In the genomic region with DNA sequence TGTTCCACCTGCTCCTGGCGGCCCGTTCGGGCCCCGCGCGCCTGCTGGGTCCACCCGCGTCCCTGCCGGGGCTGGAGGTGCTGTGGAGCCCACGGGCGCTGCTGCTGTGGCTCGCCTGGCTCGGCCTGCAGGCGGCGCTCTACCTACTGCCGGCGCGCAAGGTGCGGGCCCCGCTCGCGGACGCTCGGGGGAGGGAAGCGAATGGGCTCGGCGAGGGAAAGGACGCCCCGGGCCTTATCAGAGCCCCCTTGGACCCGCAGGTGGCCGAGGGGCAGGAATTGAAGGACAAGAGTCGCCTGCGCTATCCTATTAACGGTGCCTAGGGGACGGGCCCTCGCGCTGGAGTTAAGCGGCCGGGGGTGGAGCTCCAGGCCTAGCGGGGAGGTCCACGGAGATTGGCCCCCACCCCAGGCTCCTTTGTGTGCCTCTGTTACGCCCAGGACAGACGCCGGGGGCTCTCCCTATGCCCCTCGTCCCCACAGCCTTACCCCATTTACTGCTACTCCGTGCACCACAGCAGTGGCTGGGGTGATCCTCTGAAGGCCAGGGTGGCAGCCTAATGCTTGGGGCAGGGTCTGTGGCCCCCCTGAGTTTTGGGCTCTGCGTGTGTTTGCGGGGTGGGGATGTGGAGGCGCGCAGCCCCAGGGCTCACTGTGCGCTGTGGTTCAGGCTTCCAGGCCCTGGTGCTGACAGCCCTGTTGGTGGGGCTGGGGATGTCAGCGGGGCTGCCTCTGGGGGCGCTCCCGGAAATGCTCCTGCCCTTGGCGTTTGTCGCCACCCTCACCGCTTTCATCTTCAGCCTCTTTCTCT, we compare ENCODE assay signal across 8 cellular contexts. TPM values are rescaled to one million over a fixed set of nuclear protein-coding genes. Genes with fewer than 3 reads are reported as not detected.
DNase-seq lines count a peak whose midpoint lies in the region; ATAC-seq, FAIRE-seq and TF ChIP-seq lines count a peak whose summit lies in the region.

No MANE protein-coding gene starts in this region.

- peak; percentile 77 to 89 (median 88) for TF ChIP-seq CTCF in GM12878 (IDR thresholded peaks at IDR 0.05 in 2 of 3, conservative IDR thresholded peaks at IDR 0.05 in 1 of 3; ENCODE audit: control insufficient read depth in 2 of 3, extremely low read depth in 1 of 3, insufficient read depth in 1 of 3, low read depth in 3 of 3, low read length in 3 of 3)

- CTCF ChIA-PET in GM12878 (lab: Yijun Ruan, JAX) = interaction anchor here (0.7 to 6.3 kb wide), 26 partner anchors 9 to 267 kb away, joined by 3 to 93 read pairs (median 4); a partner anchor contains a TSS

- H3K36me3 Mint-ChIP-seq in T-helper 17 cell (ENCODE audit: low read depth) = no peaks in the 10 kb centered on the region
- H3K36me3 Mint-ChIP-seq in immature natural killer cell = peaks cover under 1 to 4% (median under 1%) of the 10 kb centered on the region in 3 donors

- DNase-seq in NCI-H2107 (lab: John Stamatoyannopoulos, UW) (peak; percentile 48), NCI-H2107 treated with DMSO at 0.1 percent for 48 hours (lab: John Stamatoyannopoulos, UW; ENCODE audit: unreplicated experiment) (no peak), HuH-7.5 (ENCODE audit: low spot score) (peak; percentile 61), T-helper 17 cell (peak; percentile 67 to 76 (median 70)), GM12878 (ENCODE audit: low read depth, low spot score) (no peak), immature natural killer cell (peak; percentile 69 to 77 (median 73))
- peak in 2 of 3 donors; percentile 67 to 72 for DNase-seq in stimulated activated CD4-positive, alpha-beta T cell treated with anti-CD3 and anti-CD28 coated beads, Interleukin-12 subunit alpha, Interleukin-12 subunit beta, amount 100 ng/mL, for 48 hours (ENCODE audit: low read depth in 2 of 3, low spot score in 1 of 3)

- ATAC-seq in T-helper 17 cell = peak; percentile 54
- ATAC-seq in GM12878 = peak; percentile 73
- ATAC-seq in HG02970 (IDR thresholded peaks at IDR 0.05; ENCODE audit: low FRiP score, unreplicated experiment) = no peak

- H3K27me3 ChIP-seq in GM12878 (replicated peaks in 1 of 2; ENCODE audit: control insufficient read depth in 2 of 2, insufficient read depth in 2 of 2, low read length in 1 of 2) = no peaks in the 10 kb centered on the region

- H3K4me1 Mint-ChIP-seq in T-helper 17 cell = peaks cover 25% of the 10 kb centered on the region
- peaks cover 39 to 52% of the 10 kb centered on the region in 2 donors for H3K4me1 Mint-ChIP-seq in immature natural killer cell

- H3K27ac Mint-ChIP-seq in T-helper 17 cell (peak overlapping the region; percentile 97), immature natural killer cell (peak overlapping the region; percentile 39 to 83 (median 67))

- FAIRE-seq in GM12878 (lab: Jason Lieb, UNC) = peak; percentile 18

- BruUV-seq in GM12878 (replicated peaks; lab: Mats Ljungman, UMichigan) = no TSS peak

- H3K27me3 Mint-ChIP-seq in T-helper 17 cell = no peaks in the 10 kb centered on the region
- peaks cover 10 to 21% (median 16%) of the 10 kb centered on the region in 3 donors for H3K27me3 Mint-ChIP-seq in immature natural killer cell (ENCODE audit: low read depth in 3 of 3)

- peak overlapping the region; percentile 97 for H3K4me3 Mint-ChIP-seq in T-helper 17 cell
- H3K4me3 Mint-ChIP-seq in immature natural killer cell = peak overlapping the region; percentile 86 to 88 (median 86)

- peaks cover 8 to 14% of the 10 kb centered on the region in 2 experiments; a peak in 3 of 4 replicates for H3K36me3 ChIP-seq in GM12878 (ENCODE audit: control insufficient read depth in 2 of 2, insufficient read depth in 2 of 2, low read length in 1 of 2)

- H3K27ac ChIP-seq in GM12878 (ENCODE audit: control insufficient read depth, insufficient read depth) = peak overlapping the region; percentile 14

- SMC1A ChIA-PET in GM12878 (lab: Charles Lee; ENCODE audit: uncharacterized antibody, unreplicated experiment) = interaction anchor here (1.2 to 1.3 kb wide), 3 partner anchors 69 to 264 kb away, joined by 3 to 8 read pairs (median 3); a partner anchor contains a TSS

- peak overlapping the region; percentile 95 for H3K4me2 ChIP-seq in GM12878 (ENCODE audit: control insufficient read depth, insufficient read depth)

- H3K4me3 ChIP-seq in GM12878 = peak overlapping the region; percentile 85

- POLR2A ChIA-PET in GM12878 (lab: Charles Lee) = interaction anchor here (0.6 to 2.7 kb wide), 8 partner anchors 9 to 218 kb away, joined by 3 to 31 read pairs (median 6); a partner anchor contains a TSS

- peak overlapping the region; percentile 42 for H3K9ac ChIP-seq in GM12878 (ENCODE audit: control insufficient read depth, insufficient read depth, low read length)

- no peaks in the 10 kb centered on the region for H3K9me3 Mint-ChIP-seq in immature natural killer cell

- H4K20me1 ChIP-seq in GM12878 (ENCODE audit: control insufficient read depth, insufficient read depth) = no peaks in the 10 kb centered on the region; the same call in 1 of the 2 replicates

- 1% methylated on average over 55 of the region's 57 CpGs for WGBS in GM12878 (ENCODE audit: insufficient coverage, insufficient replicate concordance, low lambda C conversion rate, missing lambda C conversion rate)

- H3K4me1 ChIP-seq in GM12878 (ENCODE audit: control insufficient read depth, insufficient read depth, low read length) = peaks cover 24% of the 10 kb centered on the region

- H2AFZ ChIP-seq in GM12878 (ENCODE audit: control insufficient read depth, low read depth, low read length) = peak overlapping the region; percentile 50

- peaks cover 20% of the 10 kb centered on the region for H3K79me2 ChIP-seq in GM12878 (ENCODE audit: control insufficient read depth, insufficient read depth, low read length)

- in situ Hi-C loops in GM12878 (cut with MboI) = no loop called here

- intact Hi-C loops in GM12878 (cut with micrococcal nuclease; ENCODE audit: unreplicated experiment) = loop anchor here (5.0 to 10.0 kb wide), 4 partner anchors 70 to 338 kb away; a partner anchor contains a TSS

- RAD21 ChIA-PET in GM12878 (lab: Charles Lee; ENCODE audit: unreplicated experiment) = interaction anchor here (1.0 to 3.8 kb wide), 9 partner anchors 9 to 265 kb away, joined by 3 to 59 read pairs (median 5); a partner anchor contains a TSS

- TF ChIP-seq EP300 in GM12878 (IDR thresholded peaks at IDR 0.05; ENCODE audit: borderline replicate concordance in 1 of 2, control insufficient read depth in 1 of 2, low read depth in 2 of 2, low read length in 2 of 2) = no peak

- H3K9me3 ChIP-seq in T-helper 17 cell (ENCODE audit: control insufficient read depth, low read length, poor library complexity, severe bottlenecking) (no peaks in the 10 kb centered on the region), GM12878 (replicated peaks; ENCODE audit: control insufficient read depth, insufficient read depth, low read length) (no peaks in the 10 kb centered on the region)

- peak; percentile 39 for TF ChIP-seq RAD21 in GM12878 (IDR thresholded peaks at IDR 0.05; ENCODE audit: insufficient read depth, low read depth, low read length)

- peak; percentile 38 for TF ChIP-seq POLR2A in GM12878 (IDR thresholded peaks at IDR 0.05; ENCODE audit: low read depth, low read length)

RNA-seq across cellular contexts. Expression of a gene that starts 1.1 kb away (rescaled TPM):
- total RNA-seq in T-helper 17 cell (10 to 100 TPM; 15.2 to 18.5 TPM), GM12878 (2014; rRNA removed) (29.6 and 32.8 TPM in 2 replicates), GM12878 (2014; rRNA removed; fragmentation: Illumina TruSeq; extraction: Trizol) (9.2 and 9.3 TPM in 2 replicates), GM12878 (2021) (30.2 and 31.2 TPM in 2 replicates)
- total RNA-seq in GM12878 (2013; cell fraction: nucleolus; rRNA removed) = 19.4 and 25.9 TPM in 2 replicates
- polyA plus RNA-seq in GM12878 (2011; ENCODE audit: low read depth) = 11.5 TPM
- polyA plus RNA-seq in GM12878 (2011; rRNA removed) (4.8 and 11.0 TPM in 2 replicates), GM12878 (2014; fragmentation: Illumina TruSeq; extraction: Trizol) (4.3 and 11.3 TPM in 2 replicates), GM12878 (2014; fragmentation: Nextera tagmentation; extraction: Ambion mirVana) (1 to 10 TPM in 1 of 2 experiments, under 1 TPM in 1; 0.52 to 2.9 TPM), GM12878 (2014; rRNA removed) (37.9 and 38.2 TPM in 2 replicates), GM12878 (2016; fragmentation: Nextera tagmentation; extraction: Ambion mirVana) (10 to 100 TPM; 47.4 to 57.7 TPM), immature natural killer cell (10 to 100 TPM; 12.8 to 16.8 (median 15.4) TPM)
- 15.4 and 15.7 TPM in 2 replicates for polyA plus RNA-seq in GM12878 (2011; cell fraction: cytosol; rRNA removed)
- polyA plus RNA-seq in GM12878 (2011; cell fraction: nucleus; rRNA removed) = 57.8 and 60.5 TPM in 2 replicates
- polyA plus RNA-seq in GM12878 (2012) = 19.4 and 19.7 TPM in 2 replicates
- 13.7 and 19.6 TPM in 2 replicates for polyA minus RNA-seq in GM12878 (2011; rRNA and poly(A)+ RNA removed)
- polyA minus RNA-seq in GM12878 (2011; cell fraction: cytosol; rRNA and poly(A)+ RNA removed) = 4.4 and 7.5 TPM in 2 replicates
- 14.4 and 22.4 TPM in 2 replicates for polyA minus RNA-seq in GM12878 (2011; cell fraction: nucleus; rRNA and poly(A)+ RNA removed)

RNA-seq across cellular contexts. Expression of a gene that starts 4.7 kb away (rescaled TPM):
- total RNA-seq in T-helper 17 cell = 1 to 10 TPM; 7.5 to 8.7 TPM
- 2.4 and 4.4 TPM in 2 replicates for total RNA-seq in GM12878 (2013; cell fraction: nucleolus; rRNA removed)
- 12.9 and 20.4 TPM in 2 replicates for total RNA-seq in GM12878 (2014; rRNA removed)
- 1.3 and 2.0 TPM in 2 replicates for total RNA-seq in GM12878 (2014; rRNA removed; fragmentation: Illumina TruSeq; extraction: Trizol)
- 15.5 TPM in 2 replicates for total RNA-seq in GM12878 (2021)
- 0.93 TPM for polyA plus RNA-seq in GM12878 (2011; ENCODE audit: low read depth)
- 0.27 and 0.88 TPM in 2 replicates for polyA plus RNA-seq in GM12878 (2011; rRNA removed)
- polyA plus RNA-seq in GM12878 (2011; cell fraction: cytosol; rRNA removed) = 1.5 and 4.1 TPM in 2 replicates
- 2.9 and 4.6 TPM in 2 replicates for polyA plus RNA-seq in GM12878 (2011; cell fraction: nucleus; rRNA removed)
- 5.8 and 6.2 TPM in 2 replicates for polyA plus RNA-seq in GM12878 (2012)
- 0.24 TPM in 1 of 2 replicates, not detected in the other for polyA plus RNA-seq in GM12878 (2014; fragmentation: Illumina TruSeq; extraction: Trizol)
- polyA plus RNA-seq in GM12878 (2014; fragmentation: Nextera tagmentation; extraction: Ambion mirVana) = under 1 TPM in 1 of 2 experiments, not detected in 1; 0.40 TPM
- polyA plus RNA-seq in GM12878 (2014; rRNA removed) = 15.5 and 18.3 TPM in 2 replicates
- 10 to 100 TPM; 17.8 to 18.7 TPM for polyA plus RNA-seq in GM12878 (2016; fragmentation: Nextera tagmentation; extraction: Ambion mirVana)
- 1.2 and 1.5 TPM in 2 replicates for polyA minus RNA-seq in GM12878 (2011; rRNA and poly(A)+ RNA removed)
- 3.3 TPM in 2 replicates for polyA minus RNA-seq in GM12878 (2011; cell fraction: cytosol; rRNA and poly(A)+ RNA removed)
- polyA minus RNA-seq in GM12878 (2011; cell fraction: nucleus; rRNA and poly(A)+ RNA removed) = 5.0 and 11.1 TPM in 2 replicates
- 10 to 100 TPM; 15.5 to 25.8 (median 23.9) TPM for polyA plus RNA-seq in immature natural killer cell

RNA-seq across cellular contexts. Expression of a gene that starts 9.2 kb away (rescaled TPM):
- total RNA-seq in T-helper 17 cell (1,000 to 10,000 TPM; 1,401 to 1,408 TPM), GM12878 (2014; rRNA removed) (1,083 and 1,263 TPM in 2 replicates), GM12878 (2014; rRNA removed; fragmentation: Illumina TruSeq; extraction: Trizol) (948 and 983 TPM in 2 replicates), GM12878 (2021) (1,347 and 1,414 TPM in 2 replicates)
- 51.6 and 54.9 TPM in 2 replicates for total RNA-seq in GM12878 (2013; cell fraction: nucleolus; rRNA removed)
- polyA plus RNA-seq in GM12878 (2011; ENCODE audit: low read depth) = 1,320 TPM
- polyA plus RNA-seq in GM12878 (2011; rRNA removed) (583 and 615 TPM in 2 replicates), GM12878 (2014; fragmentation: Illumina TruSeq; extraction: Trizol) (129 and 706 TPM in 2 replicates), GM12878 (2014; fragmentation: Nextera tagmentation; extraction: Ambion mirVana) (100 to 1,000 TPM; 332 to 611 TPM), GM12878 (2014; rRNA removed) (1,208 and 1,582 TPM in 2 replicates), GM12878 (2016; fragmentation: Nextera tagmentation; extraction: Ambion mirVana) (1,000 to 10,000 TPM in 1 of 2 experiments, 100 to 1,000 TPM in 1; 997 to 1,103 TPM), immature natural killer cell (1,000 to 10,000 TPM in 1 of 3 donors, 100 to 1,000 TPM in 2; 576 to 1,241 (median 681) TPM)
- 882 and 1,174 TPM in 2 replicates for polyA plus RNA-seq in GM12878 (2011; cell fraction: cytosol; rRNA removed)
- 528 and 566 TPM in 2 replicates for polyA plus RNA-seq in GM12878 (2011; cell fraction: nucleus; rRNA removed)
- 1,474 and 2,106 TPM in 2 replicates for polyA plus RNA-seq in GM12878 (2012)
- 206 and 381 TPM in 2 replicates for polyA minus RNA-seq in GM12878 (2011; rRNA and poly(A)+ RNA removed)
- 199 and 204 TPM in 2 replicates for polyA minus RNA-seq in GM12878 (2011; cell fraction: cytosol; rRNA and poly(A)+ RNA removed)
- 126 and 152 TPM in 2 replicates for polyA minus RNA-seq in GM12878 (2011; cell fraction: nucleus; rRNA and poly(A)+ RNA removed)

RNA-seq across cellular contexts. Expression of a gene that starts 9.4 kb away (rescaled TPM):
- 10 to 100 TPM; 42.8 to 44.8 TPM for total RNA-seq in T-helper 17 cell
- 17.7 and 17.8 TPM in 2 replicates for total RNA-seq in GM12878 (2013; cell fraction: nucleolus; rRNA removed)
- 92.8 and 116 TPM in 2 replicates for total RNA-seq in GM12878 (2014; rRNA removed)
- total RNA-seq in GM12878 (2014; rRNA removed; fragmentation: Illumina TruSeq; extraction: Trizol) = 50.2 and 54.6 TPM in 2 replicates
- total RNA-seq in GM12878 (2021) = 63.5 and 64.2 TPM in 2 replicates
- 20.0 TPM for polyA plus RNA-seq in GM12878 (2011; ENCODE audit: low read depth)
- 36.4 and 63.2 TPM in 2 replicates for polyA plus RNA-seq in GM12878 (2011; rRNA removed)
- polyA plus RNA-seq in GM12878 (2011; cell fraction: cytosol; rRNA removed) = 78.9 and 81.4 TPM in 2 replicates
- polyA plus RNA-seq in GM12878 (2011; cell fraction: nucleus; rRNA removed) = 23.2 and 25.2 TPM in 2 replicates
- polyA plus RNA-seq in GM12878 (2012) = 36.2 and 39.9 TPM in 2 replicates
- polyA plus RNA-seq in GM12878 (2014; fragmentation: Illumina TruSeq; extraction: Trizol) = 62.3 and 79.9 TPM in 2 replicates
- polyA plus RNA-seq in GM12878 (2014; fragmentation: Nextera tagmentation; extraction: Ambion mirVana) = 10 to 100 TPM; 42.0 to 49.8 TPM
- 82.4 and 87.9 TPM in 2 replicates for polyA plus RNA-seq in GM12878 (2014; rRNA removed)
- polyA plus RNA-seq in GM12878 (2016; fragmentation: Nextera tagmentation; extraction: Ambion mirVana) = 100 to 1,000 TPM; 103 to 106 TPM
- polyA minus RNA-seq in GM12878 (2011; rRNA and poly(A)+ RNA removed) = 24.2 and 53.5 TPM in 2 replicates
- 11.8 and 13.7 TPM in 2 replicates for polyA minus RNA-seq in GM12878 (2011; cell fraction: cytosol; rRNA and poly(A)+ RNA removed)
- polyA minus RNA-seq in GM12878 (2011; cell fraction: nucleus; rRNA and poly(A)+ RNA removed) = 8.9 and 15.9 TPM in 2 replicates
- 100 to 1,000 TPM in 2 of 3 donors, 10 to 100 TPM in 1; 98.3 to 113 (median 105) TPM for polyA plus RNA-seq in immature natural killer cell

RNA-seq across cellular contexts. Expression of a gene that starts 16.7 kb away (rescaled TPM):
- total RNA-seq in T-helper 17 cell = 100 to 1,000 TPM; 181 to 217 TPM
- total RNA-seq in GM12878 (2013; cell fraction: nucleolus; rRNA removed) = 185 and 198 TPM in 2 replicates
- 213 and 279 TPM in 2 replicates for total RNA-seq in GM12878 (2014; rRNA removed)
- 55.8 and 61.6 TPM in 2 replicates for total RNA-seq in GM12878 (2014; rRNA removed; fragmentation: Illumina TruSeq; extraction: Trizol)
- total RNA-seq in GM12878 (2021) = 130 and 140 TPM in 2 replicates
- polyA plus RNA-seq in GM12878 (2011; ENCODE audit: low read depth) = 45.9 TPM
- polyA plus RNA-seq in GM12878 (2011; rRNA removed) = 37.6 and 91.8 TPM in 2 replicates
- polyA plus RNA-seq in GM12878 (2011; cell fraction: cytosol; rRNA removed) = 91.7 and 147 TPM in 2 replicates
- 175 and 180 TPM in 2 replicates for polyA plus RNA-seq in GM12878 (2011; cell fraction: nucleus; rRNA removed)
- 112 and 203 TPM in 2 replicates for polyA plus RNA-seq in GM12878 (2012)
- polyA plus RNA-seq in GM12878 (2014; fragmentation: Illumina TruSeq; extraction: Trizol) = 8.9 and 25.1 TPM in 2 replicates
- 1 to 10 TPM; 1.5 to 8.6 TPM for polyA plus RNA-seq in GM12878 (2014; fragmentation: Nextera tagmentation; extraction: Ambion mirVana)
- 123 and 185 TPM in 2 replicates for polyA plus RNA-seq in GM12878 (2014; rRNA removed)
- 10 to 100 TPM; 41.9 to 50.7 TPM for polyA plus RNA-seq in GM12878 (2016; fragmentation: Nextera tagmentation; extraction: Ambion mirVana)
- 120 and 190 TPM in 2 replicates for polyA minus RNA-seq in GM12878 (2011; rRNA and poly(A)+ RNA removed)
- polyA minus RNA-seq in GM12878 (2011; cell fraction: cytosol; rRNA and poly(A)+ RNA removed) = 85.1 and 134 TPM in 2 replicates
- 44.9 and 77.3 TPM in 2 replicates for polyA minus RNA-seq in GM12878 (2011; cell fraction: nucleus; rRNA and poly(A)+ RNA removed)
- 100 to 1,000 TPM in 1 of 3 donors, 10 to 100 TPM in 2; 70.3 to 102 (median 87.7) TPM for polyA plus RNA-seq in immature natural killer cell

Comparison
In these comparisons a context has a peak if more than half of its experiments do, and no peak if none do; other contexts are left out.
1. DNase-seq: peak in NCI-H2107 (single experiment), HuH-7.5 (single experiment), T-helper 17 cell (3 of 3), immature natural killer cell (3 of 3) and stimulated activated CD4-positive, alpha-beta T cell treated with anti-CD3 and anti-CD28 coated beads, Interleukin-12 subunit alpha, Interleukin-12 subunit beta, amount 100 ng/mL, for 48 hours (2 of 3); none in NCI-H2107 treated with DMSO at 0.1 percent for 48 hours (single experiment) and GM12878 (single experiment).